In the genomic region with DNA sequence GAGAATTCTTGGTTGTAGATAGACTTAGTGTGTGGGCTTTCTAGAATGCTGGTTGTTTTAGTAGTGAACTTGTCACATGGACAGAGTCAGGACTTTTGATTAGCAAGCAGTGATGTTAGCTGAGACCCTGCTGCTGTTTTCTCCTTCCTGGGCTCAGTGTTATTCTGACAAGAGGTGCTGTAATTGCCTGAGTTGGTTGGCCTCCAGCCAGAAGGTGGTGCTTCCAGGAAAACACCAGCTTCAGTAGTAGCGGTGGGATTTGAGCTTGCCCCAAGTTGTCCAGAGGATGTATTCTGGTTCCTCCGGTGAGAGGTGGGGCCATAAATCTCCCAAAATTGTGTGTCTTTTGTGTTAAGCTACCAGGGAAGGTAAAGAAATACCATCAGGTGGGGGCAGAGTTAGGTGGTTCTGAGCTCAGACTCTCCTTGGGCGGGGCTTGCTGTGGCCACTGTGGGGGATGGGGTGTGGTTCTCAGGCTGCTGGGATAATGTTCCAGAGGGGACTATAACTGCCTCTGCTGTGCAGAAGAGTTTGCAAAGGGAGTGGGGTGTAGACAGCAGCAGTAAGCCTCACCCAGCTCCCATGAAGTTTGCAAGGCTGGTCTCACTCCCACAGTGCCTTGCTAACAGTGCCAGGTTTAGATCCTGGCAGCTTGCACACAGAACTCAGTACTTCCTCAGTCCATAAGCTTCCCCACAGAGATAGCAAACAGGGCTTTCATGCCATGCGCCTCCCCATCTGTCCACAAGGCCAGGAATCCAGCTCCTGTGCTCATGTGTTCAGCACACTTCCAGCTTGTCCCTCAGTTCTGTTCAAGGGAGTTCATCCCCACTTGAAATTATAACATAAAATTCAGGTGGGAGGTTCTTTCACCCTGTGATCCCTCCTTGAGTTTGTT, we compare ENCODE assay signal across 1 cellular context.
TF ChIP-seq lines count a peak whose summit lies in the region.

No MANE protein-coding gene starts in this region.

TF ChIP-seq in HCT116, 20 proteins besides CTCF, POLR2A, EP300 and RAD21 (continued from another document):
- TF ChIP-seq ZBTB33 (IDR thresholded peaks at IDR 0.05; ENCODE audit: extremely low read depth, insufficient replicate concordance, low read length) (no peak), ATF3 (IDR thresholded peaks at IDR 0.05) (no peak), ZNF274 (IDR thresholded peaks at IDR 0.05; ENCODE audit: low read depth, low read length) (no peak), CBX3 (IDR thresholded peaks at IDR 0.05; ENCODE audit: low read depth) (no peak), POLR2AphosphoS5 (IDR thresholded peaks at IDR 0.05; ENCODE audit: low read depth, low read length) (no peak)
